In genomic region chr11:120536797-120537169, GRCh38 we compare ENCODE assay signal across 9 cellular contexts. TPM values are rescaled to one million over a fixed set of nuclear protein-coding genes. Genes with fewer than 3 reads are reported as not detected.
"Had no signal": no experiment of that assay in that cellular context is flagged by ENCODE, and none has a peak within 500 bp of the region (broad histone marks: within the 10 kb centered on the region; RNA-seq: fewer than 3 reads in every experiment).

No MANE protein-coding gene starts in this region.

- H3K9me3 ChIP-seq: HAP-1 had no signal

- DNase-seq: GM23248, GOT3, H7, HFFc6, IMR-90 had no signal

- H3K9ac ChIP-seq: GM23248 had no signal

- H3K27ac ChIP-seq: GM23248, HL-60 had no signal

- H3K36me3 ChIP-seq: HAP-1 had no signal

- H3K4me3 ChIP-seq: GM23248, HAP-1 had no signal

- H2AFZ ChIP-seq: GM23248 had no signal

- ATAC-seq: HCT116 had no signal

RNA-seq across cellular contexts. Expression of gene GRIK4, which starts 25.2 kb away (rescaled TPM):
- total RNA-seq: GM23248, HFFc6, HT1080 had no signal
- polyA plus RNA-seq: GM23248 had no signal
